18 cellular contexts compared by ENCODE assay signal in genomic region chr3:119898478-119899177, GRCh38.
DNase-seq lines count a peak whose midpoint lies in the region; ATAC-seq, FAIRE-seq and TF ChIP-seq lines count a peak whose summit lies in the region.
"Had no signal": no experiment of that assay in that cellular context is flagged by ENCODE, and none has a peak within 500 bp of the region (broad histone marks: within the 10 kb centered on the region; RNA-seq: fewer than 3 reads in every experiment).

No MANE protein-coding gene starts in this region.

- H3K23ac ChIP-seq in mesenchymal stem cell (ENCODE audit: low read length in 2 of 2) = no peak overlapping the region

- H3K4me3 ChIP-seq in bronchial epithelial cell (ENCODE audit: low read depth, low read length) (no peak overlapping the region), mesenchymal stem cell (ENCODE audit: insufficient read depth in 1 of 2, low read depth in 1 of 2, low read length in 2 of 2) (no peak overlapping the region), right cardiac atrium (ENCODE audit: low read length) (no peak overlapping the region)
- H3K4me3 ChIP-seq: prostate gland, thoracic aorta had no signal

- no peak overlapping the region for H2BK5ac ChIP-seq in mesenchymal stem cell (ENCODE audit: low read depth, low read length, poor library complexity, severe bottlenecking)

- no peak overlapping the region for H2BK12ac ChIP-seq in mesenchymal stem cell (ENCODE audit: low read length in 2 of 2)

- TF ChIP-seq CTCF in bronchial epithelial cell (IDR thresholded peaks at IDR 0.05; ENCODE audit: insufficient read depth, low read length, severe bottlenecking) = no peak

- H3K36me3 ChIP-seq in bronchial epithelial cell (ENCODE audit: control insufficient read depth, insufficient read depth, low read length) = no peaks in the 10 kb centered on the region
- peaks cover 4 to 70% of the 10 kb centered on the region in 2 experiments for H3K36me3 ChIP-seq in mesenchymal stem cell (ENCODE audit: control insufficient read depth in 1 of 2, insufficient read depth in 2 of 2, low read depth in 1 of 2, low read length in 2 of 2)
- H3K36me3 ChIP-seq: prostate gland had no signal

- intact Hi-C loops in right cardiac atrium (cut with DNase I) = loop anchor here in 3 of 4 donors (10.0 kb wide), 3 partner anchors 196 to 296 kb away; partner anchors contain the start of gene GSK3B (in 2 of the 3)
- intact Hi-C loops in Right ventricle myocardium inferior (cut with DNase I) = no loop called here

- FAIRE-seq in bronchial epithelial cell (lab: Jason Lieb, UNC) = no peak

- H4K91ac ChIP-seq in mesenchymal stem cell (ENCODE audit: low read length) = no peak overlapping the region

- H2AFZ ChIP-seq in mesenchymal stem cell (ENCODE audit: low read depth, low read length) = no peak overlapping the region

- H3K4me2 ChIP-seq in mesenchymal stem cell (ENCODE audit: low read length, poor library complexity, severe bottlenecking) = no peak overlapping the region

- no peak overlapping the region for H3K9ac ChIP-seq in mesenchymal stem cell (ENCODE audit: low read length)

- H3K4me1 ChIP-seq in mesenchymal stem cell (ENCODE audit: control insufficient read depth, insufficient read depth, low read depth, low read length) (no peaks in the 10 kb centered on the region), right cardiac atrium (ENCODE audit: control insufficient read depth, insufficient read depth, low read length) (no peaks in the 10 kb centered on the region)
- H3K4me1 ChIP-seq: prostate gland had no signal

- H3K4ac ChIP-seq in mesenchymal stem cell (ENCODE audit: low read depth in 1 of 2, low read length in 2 of 2) = no peak overlapping the region

- H3K27ac ChIP-seq in mesenchymal stem cell (ENCODE audit: low read length, poor library complexity, severe bottlenecking) (no peak overlapping the region), right cardiac atrium (ENCODE audit: low read length) (no peak overlapping the region)
- H3K27ac ChIP-seq: prostate gland, thoracic aorta had no signal

- H2AK5ac ChIP-seq in mesenchymal stem cell (ENCODE audit: low read length, severe bottlenecking) = no peak overlapping the region

- H3K14ac ChIP-seq in mesenchymal stem cell (ENCODE audit: low read length in 2 of 2) = no peak overlapping the region

- ATAC-seq in right cardiac atrium (no peak), HG03045 (IDR thresholded peaks at IDR 0.05; ENCODE audit: unreplicated experiment) (no peak), Right ventricle myocardium inferior (no peak)
- ATAC-seq: activated CD8-positive, alpha-beta memory T cell treated with anti-CD3 and anti-CD28 coated beads, Interleukin-2, amount 10 ng/mL, durations not matched to agents 7 days and 5 days; effector memory CD8-positive, alpha-beta T cell; left cardiac atrium had no signal

- no peak overlapping the region for H3K18ac ChIP-seq in mesenchymal stem cell (ENCODE audit: low read depth in 1 of 2, low read length in 2 of 2)

- H2BK15ac ChIP-seq in mesenchymal stem cell (ENCODE audit: low read depth, poor library complexity, severe bottlenecking) = no peak overlapping the region

- H3K79me1 ChIP-seq in mesenchymal stem cell (replicated peaks; ENCODE audit: low read length, poor library complexity, severe bottlenecking) = peaks cover 6% of the 10 kb centered on the region

- H3K27me3 ChIP-seq in bronchial epithelial cell (ENCODE audit: control insufficient read depth, insufficient read depth, low read length) = no peaks in the 10 kb centered on the region
- H3K27me3 ChIP-seq in mesenchymal stem cell (ENCODE audit: control insufficient read depth in 1 of 2, insufficient read depth in 1 of 2, low read length in 2 of 2) = no peaks in the 10 kb centered on the region
- no peaks in the 10 kb centered on the region for H3K27me3 ChIP-seq in right cardiac atrium (ENCODE audit: control insufficient read depth, insufficient read depth)

- no peak overlapping the region for H2BK120ac ChIP-seq in mesenchymal stem cell (ENCODE audit: low read depth, low read length)

- WGBS in mesenchymal stem cell = 100% methylated on average over 3 of the region's 5 CpGs
- 96% methylated on average over 5 of the region's 5 CpGs for WGBS in right cardiac atrium

- peak; percentile 54 for DNase-seq in ELR (ENCODE audit: low read depth)
- DNase-seq in HCEC 1CT = peak; percentile 28
- DNase-seq in bronchial epithelial cell (ENCODE audit: low read depth) = peak; percentile 33
- DNase-seq in mesenchymal stem cell = peak; percentile 32
- no peak for DNase-seq in right cardiac atrium
- no peak for DNase-seq in Right ventricle myocardium inferior (ENCODE audit: missing footprints)
- DNase-seq: activated CD8-positive, alpha-beta memory T cell treated with anti-CD3 and anti-CD28 coated beads, Interleukin-2, amount 10 ng/mL, durations not matched to agents 7 days and 5 days; activated effector memory CD4-positive, alpha-beta T cell treated with anti-CD3 and anti-CD28 coated beads, Interleukin-2, amount 50 U/mL, for 16 hours; aorta; effector memory CD8-positive, alpha-beta T cell; GF-D8; hypothalamus; left cardiac atrium; NCI-H1048; NCI-H69 had no signal

- H3K9me3 ChIP-seq in mesenchymal stem cell (ENCODE audit: control insufficient read depth, low read length) = no peaks in the 10 kb centered on the region
- H3K9me3 ChIP-seq in right cardiac atrium (ENCODE audit: control insufficient read depth, low read length) = no peaks in the 10 kb centered on the region
- H3K9me3 ChIP-seq: prostate gland, thoracic aorta had no signal

- H4K8ac ChIP-seq in mesenchymal stem cell (ENCODE audit: low read length) = no peak overlapping the region

Comparison
In these comparisons a context has a peak if more than half of its experiments do, and no peak if none do; other contexts are left out.
1. DNase-seq: peak in ELR (single experiment), HCEC 1CT (single experiment), bronchial epithelial cell (single experiment) and mesenchymal stem cell (single experiment); none in right cardiac atrium (0 of 3) and Right ventricle myocardium inferior (single experiment).